25 cellular contexts compared by ENCODE assay signal in genomic region chr4:151830168-151830567, GRCh38.
DNase-seq lines count a peak whose midpoint lies in the region; ATAC-seq, FAIRE-seq and TF ChIP-seq lines count a peak whose summit lies in the region.
"Had no signal": no experiment of that assay in that cellular context is flagged by ENCODE, and none has a peak within 500 bp of the region (broad histone marks: within the 10 kb centered on the region; RNA-seq: fewer than 3 reads in every experiment).

No MANE protein-coding gene starts in this region.

- POLR2A ChIA-PET in GM12878 (lab: Charles Lee), result no interaction called here

- no peak for TF ChIP-seq CTCF in MM.1S (IDR thresholded peaks at IDR 0.05; ENCODE audit: low read length)
- no peak for TF ChIP-seq CTCF in GM12878 (IDR thresholded peaks at IDR 0.05 in 2 of 3, conservative IDR thresholded peaks at IDR 0.05 in 1 of 3; ENCODE audit: control insufficient read depth in 2 of 3, extremely low read depth in 1 of 3, insufficient read depth in 1 of 3, low read depth in 3 of 3, low read length in 3 of 3)
- no peak for TF ChIP-seq CTCF in GM10266 (IDR thresholded peaks at IDR 0.05; ENCODE audit: control insufficient read depth, insufficient read depth, low read depth, missing control alignments)
- TF ChIP-seq CTCF in nephron progenitor cell (IDR thresholded peaks at IDR 0.05), result no peak

- no peak for TF ChIP-seq RAD21 in GM12878 (IDR thresholded peaks at IDR 0.05; ENCODE audit: insufficient read depth, low read depth, low read length)

- H3K9me3 Mint-ChIP-seq in nephron progenitor cell, result peaks cover 18% of the 10 kb centered on the region
- H3K9me3 Mint-ChIP-seq: CD4-positive, alpha-beta T cell; CD8-positive, alpha-beta memory T cell had no signal

- H3K4me2 ChIP-seq in MM.1S (ENCODE audit: low read depth, low read length) (no peak overlapping the region), GM12878 (ENCODE audit: control insufficient read depth, insufficient read depth) (no peak overlapping the region; the same call in 1 of the 2 replicates)
- H3K4me2 ChIP-seq: A549; BLaER1 treated with 17β-estradiol and CSF1 and Interleukin-3, amounts not matched to agents 10 nM and 100 nM had no signal

- H3K79me2 ChIP-seq in MM.1S (ENCODE audit: low read length) (no peaks in the 10 kb centered on the region), GM12878 (ENCODE audit: control insufficient read depth, insufficient read depth, low read length) (no peaks in the 10 kb centered on the region)

- H3K27me3 Mint-ChIP-seq in nephron progenitor cell (ENCODE audit: low read depth, poor library complexity), result no peaks in the 10 kb centered on the region
- H3K27me3 Mint-ChIP-seq: CD4-positive, alpha-beta T cell had no signal

- no peak for TF ChIP-seq POLR2A in GM12892 (IDR thresholded peaks at IDR 0.05; ENCODE audit: low read depth, low read length)
- TF ChIP-seq POLR2A in GM12878 (IDR thresholded peaks at IDR 0.05; ENCODE audit: low read depth, low read length), result no peak

- RAD21 ChIA-PET in GM12878 (lab: Charles Lee; ENCODE audit: unreplicated experiment), result no interaction called here

- H3K27ac Mint-ChIP-seq in nephron progenitor cell, result no peak overlapping the region
- H3K27ac Mint-ChIP-seq: CD14-positive monocyte; CD4-positive, alpha-beta T cell; CD8-positive, alpha-beta memory T cell had no signal

- DNase-seq in GM12892 (ENCODE audit: insufficient read length), result no peak
- no peak for DNase-seq in GM18507 (ENCODE audit: extremely low spot score, insufficient read length, low read depth)
- peak; percentile 7 for DNase-seq in MM.1S
- DNase-seq in GM12878 (ENCODE audit: low read depth, low spot score), result no peak
- DNase-seq in GM10266 (ENCODE audit: extremely low spot score), result no peak
- DNase-seq in effector memory CD4-positive, alpha-beta T cell, result no peak
- no peak for DNase-seq in nephron progenitor cell
- DNase-seq: 8988T; ACHN; AML-193; BE2C; CD4-positive, alpha-beta T cell; CD8-positive, alpha-beta memory T cell; DMS 273 treated with DMSO at 0.1 percent for 48 hours; DMS79; EL; GDM1; GM23248; H7 had no signal

- CTCF ChIA-PET in GM12878 (lab: Yijun Ruan, JAX), result no interaction called here

- H3K9me2 ChIP-seq in MM.1S (replicated peaks; ENCODE audit: insufficient read depth, low read length), result no peaks in the 10 kb centered on the region

- peak; percentile 74 for ATAC-seq in GM12878
- ATAC-seq: A549, HCT116 had no signal

- H3K4me1 ChIP-seq in MM.1S (ENCODE audit: low read length) (no peaks in the 10 kb centered on the region), GM12878 (ENCODE audit: control insufficient read depth, insufficient read depth, low read length) (peaks cover 4% of the 10 kb centered on the region; the same call in 1 of the 2 replicates)
- no peaks in the 10 kb centered on the region for H3K4me1 ChIP-seq in effector memory CD4-positive, alpha-beta T cell (ENCODE audit: control insufficient read depth, insufficient read depth, low read length, poor library complexity, severe bottlenecking)
- H3K4me1 ChIP-seq: A549; BE2C; BLaER1 treated with 17β-estradiol and CSF1 and Interleukin-3, amounts not matched to agents 10 nM and 100 nM had no signal

- 0% methylated on average over 3 of the region's 3 CpGs for WGBS in GM12878 (ENCODE audit: insufficient coverage, insufficient replicate concordance, low lambda C conversion rate, missing lambda C conversion rate)

- FAIRE-seq in GM12892 (lab: Jason Lieb, UNC) (peak; percentile 77), GM18507 (lab: Jason Lieb, UNC) (peak; percentile 26), GM12878 (lab: Jason Lieb, UNC) (no peak)
- FAIRE-seq: A549, D721Med, H1 had no signal

- H3K36me3 ChIP-seq in MM.1S (replicated peaks; ENCODE audit: insufficient read depth, low read length) (no peaks in the 10 kb centered on the region), GM12878 (ENCODE audit: control insufficient read depth in 2 of 2, insufficient read depth in 2 of 2, low read length in 1 of 2) (no peaks in the 10 kb centered on the region)
- H3K36me3 ChIP-seq in effector memory CD4-positive, alpha-beta T cell (ENCODE audit: control insufficient read depth, insufficient read depth, low read length), result no peaks in the 10 kb centered on the region
- H3K36me3 ChIP-seq: BE2C; BLaER1 treated with 17β-estradiol and CSF1 and Interleukin-3, amounts not matched to agents 10 nM and 100 nM had no signal

- H3K27ac ChIP-seq in MM.1S (ENCODE audit: low read length) (no peak overlapping the region), GM12878 (ENCODE audit: control insufficient read depth, insufficient read depth) (no peak overlapping the region)
- no peak overlapping the region for H3K27ac ChIP-seq in effector memory CD4-positive, alpha-beta T cell (ENCODE audit: insufficient read depth, low read length, poor library complexity, severe bottlenecking)
- H3K27ac ChIP-seq: A549; BLaER1 treated with 17β-estradiol and CSF1 and Interleukin-3, amounts not matched to agents 10 nM and 100 nM; GM23248 had no signal

- no peaks in the 10 kb centered on the region for H4K20me1 ChIP-seq in MM.1S (ENCODE audit: insufficient read depth, low read length)
- no peaks in the 10 kb centered on the region for H4K20me1 ChIP-seq in GM12878 (ENCODE audit: control insufficient read depth, insufficient read depth)
- H4K20me1 ChIP-seq: BLaER1 treated with 17β-estradiol and CSF1 and Interleukin-3, amounts not matched to agents 10 nM and 100 nM had no signal

- no peak overlapping the region for H2AFZ ChIP-seq in MM.1S (ENCODE audit: low read length)
- no peak overlapping the region for H2AFZ ChIP-seq in GM12878 (ENCODE audit: control insufficient read depth, low read depth, low read length)
- H2AFZ ChIP-seq: GM23248 had no signal

- BruUV-seq in GM12878 (replicated peaks; lab: Mats Ljungman, UMichigan), result no TSS peak

- H3K4me3 ChIP-seq in MM.1S (ENCODE audit: low read length), result no peak overlapping the region
- H3K4me3 ChIP-seq in GM12878, result no peak overlapping the region
- no peak overlapping the region for H3K4me3 ChIP-seq in effector memory CD4-positive, alpha-beta T cell (ENCODE audit: insufficient read depth, low read depth, low read length, poor library complexity, severe bottlenecking)
- H3K4me3 ChIP-seq: A549; BLaER1 treated with 17β-estradiol and CSF1 and Interleukin-3, amounts not matched to agents 10 nM and 100 nM; GM23248 had no signal

- TF ChIP-seq EP300 in GM12878 (IDR thresholded peaks at IDR 0.05; ENCODE audit: borderline replicate concordance in 1 of 2, control insufficient read depth in 1 of 2, low read depth in 2 of 2, low read length in 2 of 2), result no peak

- SMC1A ChIA-PET in GM12878 (lab: Charles Lee; ENCODE audit: uncharacterized antibody, unreplicated experiment), result no interaction called here

- no peaks in the 10 kb centered on the region for H3K27me3 ChIP-seq in MM.1S (replicated peaks; ENCODE audit: insufficient read depth, low read length)
- H3K27me3 ChIP-seq in GM12878 (replicated peaks in 1 of 2; ENCODE audit: control insufficient read depth in 2 of 2, insufficient read depth in 2 of 2, low read length in 1 of 2), result no peaks in the 10 kb centered on the region
- H3K27me3 ChIP-seq in effector memory CD4-positive, alpha-beta T cell (replicated peaks; ENCODE audit: control insufficient read depth, insufficient read depth, low read length, poor library complexity, severe bottlenecking), result no peaks in the 10 kb centered on the region
- H3K27me3 ChIP-seq: BE2C; BLaER1 treated with 17β-estradiol and CSF1 and Interleukin-3, amounts not matched to agents 10 nM and 100 nM had no signal

- no peak overlapping the region for H3K4me3 Mint-ChIP-seq in nephron progenitor cell
- H3K4me3 Mint-ChIP-seq: CD14-positive monocyte; CD4-positive, alpha-beta T cell; CD8-positive, alpha-beta memory T cell had no signal

- in situ Hi-C loops in GM12878 (cut with MboI), result no loop called here

- no peaks in the 10 kb centered on the region for H3F3A ChIP-seq in MM.1S (ENCODE audit: insufficient read depth, low read length)

- H3K9ac ChIP-seq in MM.1S (ENCODE audit: low read length) (no peak overlapping the region), GM12878 (ENCODE audit: control insufficient read depth, insufficient read depth, low read length) (no peak overlapping the region)
- H3K9ac ChIP-seq: BLaER1 treated with 17β-estradiol and CSF1 and Interleukin-3, amounts not matched to agents 10 nM and 100 nM; GM23248 had no signal

- H3K9me3 ChIP-seq in MM.1S (replicated peaks; ENCODE audit: insufficient read depth, low read length), result no peaks in the 10 kb centered on the region
- H3K9me3 ChIP-seq in GM12878 (replicated peaks; ENCODE audit: control insufficient read depth, insufficient read depth, low read length), result no peaks in the 10 kb centered on the region
- H3K9me3 ChIP-seq in effector memory CD4-positive, alpha-beta T cell (ENCODE audit: control insufficient read depth, low read length), result no peaks in the 10 kb centered on the region
- H3K9me3 ChIP-seq: A549, BE2C had no signal

- H3K4me1 Mint-ChIP-seq in nephron progenitor cell, result no peaks in the 10 kb centered on the region
- H3K4me1 Mint-ChIP-seq: CD14-positive monocyte; CD8-positive, alpha-beta memory T cell had no signal

- H3K36me3 Mint-ChIP-seq in nephron progenitor cell (ENCODE audit: low read depth), result peaks cover 5% of the 10 kb centered on the region
- H3K36me3 Mint-ChIP-seq: CD14-positive monocyte had no signal

- intact Hi-C loops in GM12878 (cut with micrococcal nuclease; ENCODE audit: unreplicated experiment), result no loop called here

TF ChIP-seq in GM12878, 131 proteins besides CTCF, POLR2A, EP300 and RAD21 (continues in another document):
- TF ChIP-seq MLLT1 (IDR thresholded peaks at IDR 0.05) (no peak), NR2C1 (IDR thresholded peaks at IDR 0.05) (no peak), KAT2A (conservative IDR thresholded peaks at IDR 0.05; ENCODE audit: control insufficient read depth, low read depth, low read length) (no peak), SPI1 (IDR thresholded peaks at IDR 0.05; ENCODE audit: borderline replicate concordance, insufficient read depth, low read depth, low read length) (no peak)
